ENCODE assay signal across 25 cellular contexts in genomic region chr20:24855848-24856247, GRCh38.
A peak's percentile ranks its signal among the peaks of the same experiment; 100 is the strongest.
DNase-seq lines count a peak whose midpoint lies in the region; FAIRE-seq and TF ChIP-seq lines count a peak whose summit lies in the region.
"Had no signal": no experiment of that assay in that cellular context is flagged by ENCODE, and none has a peak within 500 bp of the region (broad histone marks: within the 10 kb centered on the region; RNA-seq: fewer than 3 reads in every experiment).

No MANE protein-coding gene starts in this region.

- H2BK12ac ChIP-seq in mesenchymal stem cell (ENCODE audit: low read length in 2 of 2) = no peak overlapping the region

- H2BK5ac ChIP-seq in mesenchymal stem cell (ENCODE audit: low read depth, low read length, poor library complexity, severe bottlenecking) = no peak overlapping the region

- no peaks in the 10 kb centered on the region for H3K27me3 Mint-ChIP-seq in endodermal cell (ENCODE audit: insufficient read depth)

- H3K4ac ChIP-seq in mesenchymal stem cell (ENCODE audit: low read depth in 1 of 2, low read length in 2 of 2) = no peak overlapping the region

- H2BK120ac ChIP-seq in mesenchymal stem cell (ENCODE audit: low read depth, low read length) = no peak overlapping the region

- H3K9me2 ChIP-seq in Loucy (replicated peaks; ENCODE audit: low read depth, low read length) = no peaks in the 10 kb centered on the region

- peak overlapping the region; percentile 2 for H4K8ac ChIP-seq in mesenchymal stem cell (ENCODE audit: low read length)

- FAIRE-seq in frontal cortex (lab: Jason Lieb, UNC) = no peak
- no peak for FAIRE-seq in small intestine (lab: Jason Lieb, UNC)
- FAIRE-seq: A204.1, D721Med, G401.6, GM12891, GM19239 had no signal

- WGBS in endodermal cell (ENCODE audit: insufficient coverage in 1 of 2, insufficient read length in 1 of 2), 2 experiments = 88 to 100% methylated on average over 1 of the region's 1 CpG
- WGBS in mesenchymal stem cell = 68% methylated on average over 1 of the region's 1 CpG
- WGBS in small intestine, 3 donors = 84 to 95% (median 89%) methylated on average over 1 of the region's 1 CpG

- no peak overlapping the region for H3K4me3 Mint-ChIP-seq in endodermal cell
- H3K4me3 Mint-ChIP-seq: CD14-positive monocyte; CD4-positive, alpha-beta memory T cell; CD4-positive, CD25-positive, alpha-beta regulatory T cell; CD8-positive, alpha-beta memory T cell had no signal

- H2AFZ ChIP-seq in Loucy (ENCODE audit: low read length) (no peak overlapping the region), mesenchymal stem cell (ENCODE audit: low read depth, low read length) (no peak overlapping the region)

- peaks cover 2% of the 10 kb centered on the region for H3K36me3 Mint-ChIP-seq in endodermal cell (ENCODE audit: low read depth)
- H3K36me3 Mint-ChIP-seq: CD14-positive monocyte; CD4-positive, CD25-positive, alpha-beta regulatory T cell had no signal

- no peak overlapping the region for H3K14ac ChIP-seq in mesenchymal stem cell (ENCODE audit: low read length in 2 of 2)

- no peaks in the 10 kb centered on the region for H3K79me1 ChIP-seq in mesenchymal stem cell (replicated peaks; ENCODE audit: low read length, poor library complexity, severe bottlenecking)

- no peaks in the 10 kb centered on the region for H3K36me3 ChIP-seq in Loucy (ENCODE audit: insufficient read depth, low read length)
- no peaks in the 10 kb centered on the region for H3K36me3 ChIP-seq in endodermal cell (ENCODE audit: control insufficient read depth, insufficient read depth, low read length)
- no peaks in the 10 kb centered on the region for H3K36me3 ChIP-seq in mesenchymal stem cell (ENCODE audit: control insufficient read depth in 1 of 2, insufficient read depth in 2 of 2, low read depth in 1 of 2, low read length in 2 of 2)
- H3K36me3 ChIP-seq in MG63 = no peaks in the 10 kb centered on the region
- no peaks in the 10 kb centered on the region for H3K36me3 ChIP-seq in small intestine (ENCODE audit: control insufficient read depth in 2 of 2, insufficient read depth in 2 of 2, low read length in 2 of 2)
- H3K36me3 ChIP-seq: BE2C, BLaER1 had no signal

- no peaks in the 10 kb centered on the region for H3K4me1 Mint-ChIP-seq in endodermal cell
- H3K4me1 Mint-ChIP-seq: CD14-positive monocyte had no signal

- H3K27ac Mint-ChIP-seq in endodermal cell = no peak overlapping the region
- H3K27ac Mint-ChIP-seq: CD14-positive monocyte; CD4-positive, alpha-beta memory T cell; CD4-positive, CD25-positive, alpha-beta regulatory T cell; CD8-positive, alpha-beta memory T cell had no signal

- H3K79me2 ChIP-seq in Loucy (ENCODE audit: insufficient read depth, low read length) = no peaks in the 10 kb centered on the region

- H3K9me3 Mint-ChIP-seq in endodermal cell = peaks cover 73% of the 10 kb centered on the region

- no peak overlapping the region for H3K23ac ChIP-seq in mesenchymal stem cell (ENCODE audit: low read length in 2 of 2)

- H2AK5ac ChIP-seq in mesenchymal stem cell (ENCODE audit: low read length, severe bottlenecking) = no peak overlapping the region

- H3K9me3 ChIP-seq in Loucy (ENCODE audit: insufficient read depth, low read depth, low read length) (peaks cover 5% of the 10 kb centered on the region; the same call in 1 of the 2 replicates), endodermal cell (ENCODE audit: control insufficient read depth, low read length) (peaks cover 47% of the 10 kb centered on the region), mesenchymal stem cell (ENCODE audit: control insufficient read depth, low read length) (peaks cover 25% of the 10 kb centered on the region), MG63 (no peaks in the 10 kb centered on the region), small intestine (ENCODE audit: control insufficient read depth, low read depth) (no peaks in the 10 kb centered on the region)
- H3K9me3 ChIP-seq: BE2C had no signal

- H3K27ac ChIP-seq in endodermal cell (ENCODE audit: low read depth, low read length) (no peak overlapping the region), mesenchymal stem cell (ENCODE audit: low read length, poor library complexity, severe bottlenecking) (no peak overlapping the region), small intestine (ENCODE audit: low read depth in 1 of 2, low read length in 1 of 2) (no peak overlapping the region)
- H3K27ac ChIP-seq: BLaER1 had no signal

- peaks cover 32% of the 10 kb centered on the region for H3K4me1 ChIP-seq in Loucy (ENCODE audit: insufficient read depth, low read length, poor library complexity, severe bottlenecking)
- H3K4me1 ChIP-seq in endodermal cell (ENCODE audit: control insufficient read depth, insufficient read depth, low read length) = no peaks in the 10 kb centered on the region
- H3K4me1 ChIP-seq in mesenchymal stem cell (ENCODE audit: control insufficient read depth, insufficient read depth, low read depth, low read length) = no peaks in the 10 kb centered on the region
- no peaks in the 10 kb centered on the region for H3K4me1 ChIP-seq in small intestine (ENCODE audit: control insufficient read depth in 2 of 2, insufficient read depth in 1 of 2, low read depth in 1 of 2, low read length in 1 of 2)
- H3K4me1 ChIP-seq: BE2C, Caco-2 had no signal

- no peak overlapping the region for H3K4me3 ChIP-seq in Loucy (ENCODE audit: low read length, poor library complexity, severe bottlenecking)
- H3K4me3 ChIP-seq in endodermal cell (ENCODE audit: low read length) = peak overlapping the region; percentile 19
- H3K4me3 ChIP-seq in mesenchymal stem cell (ENCODE audit: insufficient read depth in 1 of 2, low read depth in 1 of 2, low read length in 2 of 2) = no peak overlapping the region
- no peak overlapping the region for H3K4me3 ChIP-seq in MG63
- no peak overlapping the region for H3K4me3 ChIP-seq in small intestine (ENCODE audit: low read depth in 1 of 2, low read length in 2 of 2)
- H3K4me3 ChIP-seq: BLaER1 had no signal

- no peak overlapping the region for H3K18ac ChIP-seq in mesenchymal stem cell (ENCODE audit: low read depth in 1 of 2, low read length in 2 of 2)

- H3K9ac ChIP-seq in Loucy (ENCODE audit: low read depth, low read length, poor library complexity, severe bottlenecking) (no peak overlapping the region), endodermal cell (ENCODE audit: extremely low read depth, low read length, poor library complexity, severe bottlenecking) (no peak overlapping the region), mesenchymal stem cell (ENCODE audit: low read length) (no peak overlapping the region)
- H3K9ac ChIP-seq: BLaER1 had no signal

- no peak overlapping the region for H4K91ac ChIP-seq in mesenchymal stem cell (ENCODE audit: low read length)

- peaks cover 7% of the 10 kb centered on the region; the same call in 1 of the 2 replicates for H3F3A ChIP-seq in Loucy (ENCODE audit: low read depth)

- H3K27me3 ChIP-seq in Loucy (ENCODE audit: insufficient read depth, low read length, poor library complexity, severe bottlenecking) (peaks cover 9% of the 10 kb centered on the region), endodermal cell (ENCODE audit: control insufficient read depth, insufficient read depth, low read length, poor library complexity, severe bottlenecking) (no peaks in the 10 kb centered on the region), mesenchymal stem cell (ENCODE audit: control insufficient read depth in 1 of 2, insufficient read depth in 1 of 2, low read length in 2 of 2) (peaks cover 3 to 13% of the 10 kb centered on the region in 2 experiments), MG63 (no peaks in the 10 kb centered on the region), small intestine (ENCODE audit: control insufficient read depth in 2 of 2, insufficient read depth in 2 of 2, low read length in 2 of 2) (no peaks in the 10 kb centered on the region)
- H3K27me3 ChIP-seq: BE2C, BLaER1 had no signal

- H4K20me1 ChIP-seq in Loucy (ENCODE audit: insufficient read depth, low read length, poor library complexity, severe bottlenecking) = no peaks in the 10 kb centered on the region
- H4K20me1 ChIP-seq: BLaER1 had no signal

- H2BK15ac ChIP-seq in mesenchymal stem cell (ENCODE audit: low read depth, poor library complexity, severe bottlenecking) = no peak overlapping the region

- TF ChIP-seq CTCF in Loucy (conservative IDR thresholded peaks at IDR 0.05; ENCODE audit: low read length) (no peak), endodermal cell (conservative IDR thresholded peaks at IDR 0.05) (no peak)

- peak overlapping the region; percentile 34 for H3K4me2 ChIP-seq in Loucy (ENCODE audit: low read depth, low read length, poor library complexity, severe bottlenecking)
- no peak overlapping the region for H3K4me2 ChIP-seq in mesenchymal stem cell (ENCODE audit: low read length, poor library complexity, severe bottlenecking)
- H3K4me2 ChIP-seq: BLaER1 had no signal

- DNase-seq in endodermal cell = no peak
- no peak for DNase-seq in mesenchymal stem cell
- no peak for DNase-seq in stimulated activated CD4-positive, alpha-beta T cell treated with anti-CD3 and anti-CD28 coated beads, Interleukin-4, amount 100 ng/mL, for 4 hours
- DNase-seq in frontal cortex (ENCODE audit: low spot score in 2 of 2) = no peak
- DNase-seq in MG63 = no peak
- no peak for DNase-seq in small intestine
- DNase-seq: 8988T; ACHN; BE2C; C1 segment of cervical spinal cord; Caco-2; Calu3; CD4-positive, alpha-beta memory T cell; CD4-positive, CD25-positive, alpha-beta regulatory T cell; CD8-positive, alpha-beta memory T cell; DMS79 treated with DMSO at 0.1 percent for 48 hours; GF-D8 had no signal
